In genomic region chr2:44770221-44771187, GRCh38 we compare ENCODE assay signal across 15 cellular contexts.
DNase-seq lines count a peak whose midpoint lies in the region; ATAC-seq, FAIRE-seq and TF ChIP-seq lines count a peak whose summit lies in the region.
"Had no signal": no experiment of that assay in that cellular context is flagged by ENCODE, and none has a peak within 500 bp of the region (broad histone marks: within the 10 kb centered on the region; RNA-seq: fewer than 3 reads in every experiment).

No MANE protein-coding gene starts in this region.

- FAIRE-seq in GM12892 (lab: Jason Lieb, UNC) = peak; percentile 46

- H3K4me3 ChIP-seq in endodermal cell (ENCODE audit: low read length) (no peak overlapping the region), prostate gland (no peak overlapping the region), right cardiac atrium (ENCODE audit: low read length) (no peak overlapping the region)
- H3K4me3 ChIP-seq: BLaER1, lower lobe of right lung had no signal

- 59 to 64% methylated on average over 4 to 6 of the region's 6 CpGs for WGBS in endodermal cell (ENCODE audit: insufficient coverage in 1 of 2, insufficient read length in 1 of 2), 2 experiments
- 89% methylated on average over 6 of the region's 6 CpGs for WGBS in prostate gland
- 85% methylated on average over 6 of the region's 6 CpGs for WGBS in right cardiac atrium

- DNase-seq in GM12892 (ENCODE audit: insufficient read length) (no peak), NCI-H524 (lab: John Stamatoyannopoulos, UW) (peak; percentile 26 to 78), endodermal cell (peak; percentile 68), prostate gland (ENCODE audit: low spot score) (no peak), right cardiac atrium (no peak), EL (no peak)
- DNase-seq: activated T-cell treated with anti-CD3 and anti-CD28 coated beads for 4 hours; lower lobe of right lung; naive thymus-derived CD8-positive, alpha-beta T cell; NCI-H187 treated with DMSO at 0.1 percent for 48 hours; stimulated activated naive CD8-positive, alpha-beta T cell treated with anti-CD3 and anti-CD28 coated beads, Interleukin-15, amount 100 ng/mL, for 72 hours had no signal

- H3K27ac Mint-ChIP-seq in endodermal cell = no peak overlapping the region
- H3K27ac Mint-ChIP-seq: naive thymus-derived CD8-positive, alpha-beta T cell had no signal

- no peaks in the 10 kb centered on the region for H3K9me3 Mint-ChIP-seq in endodermal cell
- H3K9me3 Mint-ChIP-seq: naive thymus-derived CD8-positive, alpha-beta T cell; stimulated activated naive CD8-positive, alpha-beta T cell treated with anti-CD3 and anti-CD28 coated beads, Interleukin-15, amount 100 ng/mL, for 72 hours had no signal

- H3K4me1 ChIP-seq in endodermal cell (ENCODE audit: control insufficient read depth, insufficient read depth, low read length) = peaks cover 28% of the 10 kb centered on the region
- no peaks in the 10 kb centered on the region for H3K4me1 ChIP-seq in prostate gland (replicated peaks)
- no peaks in the 10 kb centered on the region for H3K4me1 ChIP-seq in right cardiac atrium (ENCODE audit: control insufficient read depth, insufficient read depth, low read length)
- H3K4me1 ChIP-seq: BLaER1, lower lobe of right lung had no signal

- H3K27me3 Mint-ChIP-seq in endodermal cell (ENCODE audit: insufficient read depth) = peaks cover 8% of the 10 kb centered on the region
- H3K27me3 Mint-ChIP-seq: stimulated activated naive CD8-positive, alpha-beta T cell treated with anti-CD3 and anti-CD28 coated beads, Interleukin-15, amount 100 ng/mL, for 72 hours had no signal

- H3K36me3 Mint-ChIP-seq in endodermal cell (ENCODE audit: low read depth) = no peaks in the 10 kb centered on the region

- intact Hi-C loops in prostate gland (cut with DNase I) = no loop called here
- intact Hi-C loops in right cardiac atrium (cut with DNase I) = no loop called here

- H3K9me3 ChIP-seq in endodermal cell (ENCODE audit: control insufficient read depth, low read length) (no peaks in the 10 kb centered on the region), prostate gland (no peaks in the 10 kb centered on the region), right cardiac atrium (ENCODE audit: control insufficient read depth, low read length) (no peaks in the 10 kb centered on the region)
- H3K9me3 ChIP-seq: BLaER1, lower lobe of right lung had no signal

- no peaks in the 10 kb centered on the region for H3K36me3 ChIP-seq in endodermal cell (ENCODE audit: control insufficient read depth, insufficient read depth, low read length)
- H3K36me3 ChIP-seq in prostate gland = no peaks in the 10 kb centered on the region
- H3K36me3 ChIP-seq: BLaER1, lower lobe of right lung had no signal

- TF ChIP-seq POLR2A in GM12892 (IDR thresholded peaks at IDR 0.05; ENCODE audit: low read depth, low read length) (no peak), prostate gland (IDR thresholded peaks at IDR 0.05) (no peak)

- TF ChIP-seq CTCF in C4-2B (conservative IDR thresholded peaks at IDR 0.05) (0 out of 2 replicates have a peak, but pooled peaks have one; percentile 11), endodermal cell (conservative IDR thresholded peaks at IDR 0.05) (peak; percentile 70), prostate gland (IDR thresholded peaks at IDR 0.05) (no peak)

- H3K9ac ChIP-seq in endodermal cell (ENCODE audit: extremely low read depth, low read length, poor library complexity, severe bottlenecking) = no peak overlapping the region
- H3K9ac ChIP-seq: BLaER1 had no signal

- ATAC-seq in right cardiac atrium (no peak), HG03432 (IDR thresholded peaks at IDR 0.05; ENCODE audit: unreplicated experiment) (no peak)
- ATAC-seq: activated CD4-positive, CD25-positive, alpha-beta regulatory T cell treated with anti-CD3 and anti-CD28 coated beads, Interleukin-2, amount 50 U/mL, for 24 hours; lower lobe of right lung; naive thymus-derived CD8-positive, alpha-beta T cell; stimulated activated naive CD8-positive, alpha-beta T cell treated with anti-CD3 and anti-CD28 coated beads, Interleukin-15, amount 100 ng/mL, for 72 hours had no signal

- H3K27ac ChIP-seq in C4-2B = no peak overlapping the region
- no peak overlapping the region for H3K27ac ChIP-seq in endodermal cell (ENCODE audit: low read depth, low read length)
- no peak overlapping the region for H3K27ac ChIP-seq in prostate gland
- H3K27ac ChIP-seq in right cardiac atrium (ENCODE audit: low read length) = no peak overlapping the region
- H3K27ac ChIP-seq: BLaER1, lower lobe of right lung had no signal

- H3K27me3 ChIP-seq in endodermal cell (ENCODE audit: control insufficient read depth, insufficient read depth, low read length, poor library complexity, severe bottlenecking) (peaks cover 25% of the 10 kb centered on the region), prostate gland (replicated peaks; ENCODE audit: insufficient read depth) (no peaks in the 10 kb centered on the region), right cardiac atrium (ENCODE audit: control insufficient read depth, insufficient read depth) (peaks cover 2% of the 10 kb centered on the region)
- H3K27me3 ChIP-seq: BLaER1 had no signal

- H3K4me3 Mint-ChIP-seq in endodermal cell = no peak overlapping the region
- H3K4me3 Mint-ChIP-seq: naive thymus-derived CD8-positive, alpha-beta T cell; stimulated activated naive CD8-positive, alpha-beta T cell treated with anti-CD3 and anti-CD28 coated beads, Interleukin-15, amount 100 ng/mL, for 72 hours had no signal

- peaks cover 80% of the 10 kb centered on the region for H3K4me1 Mint-ChIP-seq in endodermal cell
- H3K4me1 Mint-ChIP-seq: stimulated activated naive CD8-positive, alpha-beta T cell treated with anti-CD3 and anti-CD28 coated beads, Interleukin-15, amount 100 ng/mL, for 72 hours had no signal

Comparison
In these comparisons a context has a peak if more than half of its experiments do, and no peak if none do; other contexts are left out.
1. CTCF ChIP-seq: peak in C4-2B (single experiment) and endodermal cell (single experiment); none in prostate gland (0 of 4).
2. DNase-seq: peak in NCI-H524 (2 of 2) and endodermal cell (single experiment); none in GM12892 (single experiment), prostate gland (single experiment), right cardiac atrium (0 of 3) and EL (single experiment).